Comparison of ENCODE assay signal across 11 cellular contexts in genomic region chr11:65183201-65183891, GRCh38. TPM values are rescaled to one million over a fixed set of nuclear protein-coding genes. Genes with fewer than 3 reads are reported as not detected.
DNase-seq lines count a peak whose midpoint lies in the region; ATAC-seq, FAIRE-seq and TF ChIP-seq lines count a peak whose summit lies in the region.
"Had no signal": no experiment of that assay in that cellular context is flagged by ENCODE, and none has a peak within 500 bp of the region (broad histone marks: within the 10 kb centered on the region; RNA-seq: fewer than 3 reads in every experiment).

No MANE protein-coding gene starts in this region.

- H3K9me3 ChIP-seq in HepG2 (ENCODE audit: low read length) (no peaks in the 10 kb centered on the region), upper lobe of left lung (no peaks in the 10 kb centered on the region), testis (no peaks in the 10 kb centered on the region)

- no peak for ATAC-seq in HepG2
- ATAC-seq in upper lobe of left lung (ENCODE audit: low FRiP score in 2 of 2) = peak in 1 of 2 donors; percentile 40
- no peak for ATAC-seq in GM18868 (IDR thresholded peaks at IDR 0.05; ENCODE audit: unreplicated experiment)

- no peak overlapping the region for H2AFZ ChIP-seq in HepG2 (ENCODE audit: low read length)

- H3K27me3 ChIP-seq in HepG2 (ENCODE audit: control insufficient read depth in 1 of 2, insufficient read depth in 2 of 2, low read length in 2 of 2) = no peaks in the 10 kb centered on the region; a peak in 1 of 5 replicates
- H3K27me3 ChIP-seq in upper lobe of left lung = no peaks in the 10 kb centered on the region
- no peaks in the 10 kb centered on the region for H3K27me3 ChIP-seq in testis

- peak overlapping the region; percentile 86; the same call in 1 of the 2 replicates for H3K9ac ChIP-seq in HepG2 (ENCODE audit: insufficient read depth, low read depth, low read length)

- TF ChIP-seq CTCF in astrocyte of the cerebellum (IDR thresholded peaks at IDR 0.05; ENCODE audit: low read depth, low read length, missing control alignments) (no peak), HepG2 (CRISPR knock-in tag; IDR thresholded peaks at IDR 0.05) (no peak), upper lobe of left lung (IDR thresholded peaks at IDR 0.05) (no peak), testis (IDR thresholded peaks at IDR 0.05) (no peak)

- peak overlapping the region; percentile 96 for H3K4me3 Mint-ChIP-seq in activated naive CD4-positive, alpha-beta T cell treated with anti-CD3 and anti-CD28 coated beads, Interleukin-2, amount 10 ng/mL, durations not matched to agents 7 days and 5 days
- H3K4me3 Mint-ChIP-seq in activated naive CD4-positive, alpha-beta T cell treated with anti-CD3 and anti-CD28 coated beads for 36 hours = no peak overlapping the region

- H3K36me3 Mint-ChIP-seq in activated naive CD4-positive, alpha-beta T cell treated with anti-CD3 and anti-CD28 coated beads, Interleukin-2, amount 10 ng/mL, durations not matched to agents 7 days and 5 days = peaks cover 25% of the 10 kb centered on the region
- no peaks in the 10 kb centered on the region for H3K36me3 Mint-ChIP-seq in activated naive CD4-positive, alpha-beta T cell treated with anti-CD3 and anti-CD28 coated beads for 36 hours (ENCODE audit: low read depth)

- POLR2A ChIA-PET in HepG2 (lab: Yijun Ruan, JAX) = interaction anchor here (1.2 to 6.2 kb wide), 5 partner anchors 15 to 87 kb away, joined by 5 to 85 read pairs (median 43); partner anchors contain the start of genes POLA2, SPDYC, SYVN1 and TM7SF2

- no peak for TF ChIP-seq RAD21 in HepG2 (CRISPR knock-in tag; IDR thresholded peaks at IDR 0.05)

- peaks cover 28% of the 10 kb centered on the region for H3K4me1 Mint-ChIP-seq in activated naive CD4-positive, alpha-beta T cell treated with anti-CD3 and anti-CD28 coated beads, Interleukin-2, amount 10 ng/mL, durations not matched to agents 7 days and 5 days
- H3K4me1 Mint-ChIP-seq in activated naive CD4-positive, alpha-beta T cell treated with anti-CD3 and anti-CD28 coated beads for 36 hours (ENCODE audit: low read depth) = peaks cover 15% of the 10 kb centered on the region

- H3K9me3 Mint-ChIP-seq in activated naive CD4-positive, alpha-beta T cell treated with anti-CD3 and anti-CD28 coated beads, Interleukin-2, amount 10 ng/mL, durations not matched to agents 7 days and 5 days = no peaks in the 10 kb centered on the region
- H3K9me3 Mint-ChIP-seq in activated naive CD4-positive, alpha-beta T cell treated with anti-CD3 and anti-CD28 coated beads for 36 hours = no peaks in the 10 kb centered on the region

- H3K27ac Mint-ChIP-seq in activated naive CD4-positive, alpha-beta T cell treated with anti-CD3 and anti-CD28 coated beads, Interleukin-2, amount 10 ng/mL, durations not matched to agents 7 days and 5 days = no peak overlapping the region
- no peak overlapping the region for H3K27ac Mint-ChIP-seq in activated naive CD4-positive, alpha-beta T cell treated with anti-CD3 and anti-CD28 coated beads for 36 hours

- no TSS peak for BruUV-seq in HepG2 (replicated peaks; lab: Mats Ljungman, UMichigan)

- peaks cover 14% of the 10 kb centered on the region for H3K79me2 ChIP-seq in HepG2 (ENCODE audit: insufficient read depth, low read length)

- intact Hi-C loops in activated naive CD4-positive, alpha-beta T cell treated with anti-CD3 and anti-CD28 coated beads for 36 hours (cut with micrococcal nuclease) = loop anchor here (10.0 kb wide), 1 partner anchor 71 kb away; no protein-coding TSS in a partner anchor
- intact Hi-C loops in HepG2 (cut with micrococcal nuclease; ENCODE audit: unreplicated experiment) = no loop called here
- intact Hi-C loops in testis (cut with DNase I; ENCODE audit: low total_unique reads) = no loop called here

- H3K27ac ChIP-seq in HepG2 (ENCODE audit: extremely low read length, insufficient read depth, low read length) (no peak overlapping the region), upper lobe of left lung (peak overlapping the region; percentile 90 to 97 (median 96)), testis (no peak overlapping the region)

- in situ Hi-C loops in astrocyte of the cerebellum (cut with HindIII; ENCODE audit: low sequenced_read_pairs) (no loop called here), HepG2 (cut with HindIII; ENCODE audit: extremely low pct_ligation_motif_present, low pct_unique_long_range_greater_than_20kb) (loop anchor here (5.0 kb wide), 1 partner anchor 71 kb away; the partner anchor contains the start of gene TM7SF2)

- CTCF ChIA-PET in activated naive CD4-positive, alpha-beta T cell treated with anti-CD3 and anti-CD28 coated beads, Interleukin-2, amount 10 ng/mL, durations not matched to agents 7 days and 5 days (lab: Charles Lee) = interaction anchor here (0.5 to 1.7 kb wide), 4 partner anchors 21 to 289 kb away, joined by 3 to 4 read pairs (median 3); no protein-coding TSS in a partner anchor
- CTCF ChIA-PET in activated naive CD4-positive, alpha-beta T cell treated with anti-CD3 and anti-CD28 coated beads for 36 hours (lab: Charles Lee) = interaction anchor here (0.7 to 2.6 kb wide), 3 partner anchors 28 to 169 kb away, joined by 3 to 8 read pairs (median 3); no protein-coding TSS in a partner anchor
- CTCF ChIA-PET in HepG2 (lab: Yijun Ruan, JAX; ENCODE audit: low intra/inter-chr PET ratio, low total read pairs) = no interaction called here

- TF ChIP-seq POLR2A in HepG2 (IDR thresholded peaks at IDR 0.05; ENCODE audit: insufficient read depth in 1 of 2, low read depth in 2 of 2, low read length in 2 of 2) = no peak
- TF ChIP-seq POLR2A in upper lobe of left lung (IDR thresholded peaks at IDR 0.05) = no peak
- TF ChIP-seq POLR2A in testis (IDR thresholded peaks at IDR 0.05) = no peak

- H3K4me2 ChIP-seq in HepG2 (ENCODE audit: low read depth, low read length) = peak overlapping the region; percentile 93

- H3K4me3 ChIP-seq in astrocyte of the cerebellum (ENCODE audit: low read depth, low read length) (peak overlapping the region; percentile 93), HepG2 (replicated peaks in 1 of 3; ENCODE audit: insufficient read depth in 1 of 3, low read depth in 2 of 3, low read length in 3 of 3) (peak overlapping the region in 1 of 3 experiments; percentile 94; a peak in 1 of 6 replicates), upper lobe of left lung (peak overlapping the region in 3 of 4 donors; percentile 92 to 97 (median 96)), testis (no peak overlapping the region)

- H3K27me3 Mint-ChIP-seq in activated naive CD4-positive, alpha-beta T cell treated with anti-CD3 and anti-CD28 coated beads, Interleukin-2, amount 10 ng/mL, durations not matched to agents 7 days and 5 days = peaks cover 18% of the 10 kb centered on the region
- H3K27me3 Mint-ChIP-seq in activated naive CD4-positive, alpha-beta T cell treated with anti-CD3 and anti-CD28 coated beads for 36 hours (ENCODE audit: low read depth) = no peaks in the 10 kb centered on the region

- no peak for FAIRE-seq in HepG2 (lab: Jason Lieb, UNC)
- FAIRE-seq: G401.6 had no signal

- peaks cover 7 to 22% of the 10 kb centered on the region in 2 experiments; a peak in 4 of 5 replicates for H3K36me3 ChIP-seq in HepG2 (replicated peaks in 1 of 2; ENCODE audit: control insufficient read depth in 1 of 2, insufficient read depth in 2 of 2, low read length in 2 of 2)
- H3K36me3 ChIP-seq in upper lobe of left lung = peaks cover 5 to 44% (median 32%) of the 10 kb centered on the region in 4 donors
- H3K36me3 ChIP-seq in testis (ENCODE audit: low read depth, missing control alignments) = no peaks in the 10 kb centered on the region

- no peak for DNase-seq in activated naive CD4-positive, alpha-beta T cell treated with anti-CD3 and anti-CD28 coated beads, Interleukin-2, amount 10 ng/mL, durations not matched to agents 7 days and 5 days
- DNase-seq in activated naive CD4-positive, alpha-beta T cell treated with anti-CD3 and anti-CD28 coated beads for 36 hours = no peak
- DNase-seq in astrocyte of the cerebellum (ENCODE audit: low read depth) (no peak), HepG2 (ENCODE audit: low spot score) (no peak), upper lobe of left lung (peak in 1 of 2 donors; percentile 55), testis (no peak)
- DNase-seq in activated naive CD4-positive, alpha-beta T cell (lab: John Stamatoyannopoulos, UW) = no peak
- DNase-seq: activated CD4-positive, alpha-beta T cell treated with anti-CD3 and anti-CD28 coated beads, Interleukin-2, amount 50 U/mL, for 1 hour had no signal

- H3K4me1 ChIP-seq in HepG2 (ENCODE audit: insufficient read depth, low read length) (peaks cover 25% of the 10 kb centered on the region), upper lobe of left lung (peaks cover 21 to 37% (median 24%) of the 10 kb centered on the region in 4 donors), testis (peaks cover 16% of the 10 kb centered on the region)

- no peaks in the 10 kb centered on the region for H4K20me1 ChIP-seq in HepG2 (ENCODE audit: insufficient read depth, low read length)

- TF ChIP-seq EP300 in HepG2 (IDR thresholded peaks at IDR 0.05; ENCODE audit: low read depth in 2 of 2, low read length in 2 of 2) = no peak
- TF ChIP-seq EP300 in HepG2 (CRISPR knock-in tag; IDR thresholded peaks at IDR 0.05; ENCODE audit: borderline replicate concordance) = no peak
- TF ChIP-seq EP300 in upper lobe of left lung (IDR thresholded peaks at IDR 0.05) = no peak

- 91% methylated on average over 15 of the region's 19 CpGs for WGBS in HepG2 (ENCODE audit: low lambda C conversion rate)
- WGBS in upper lobe of left lung, 2 donors = 66 to 70% methylated on average over 15 to 19 of the region's 19 CpGs
- WGBS in testis, 2 donors = 70 to 77% methylated on average over 9 to 19 of the region's 19 CpGs

RNA-seq across cellular contexts. Expression of gene CAPN1, which starts 1.6 kb away (rescaled TPM):
- 10 to 100 TPM; 68.5 to 73.5 TPM for total RNA-seq in activated naive CD4-positive, alpha-beta T cell treated with anti-CD3 and anti-CD28 coated beads for 36 hours
- 51.2 and 57.3 TPM in 2 replicates for total RNA-seq in HepG2 (2016; rRNA removed; fragmentation: Illumina TruSeq; extraction: Trizol)
- total RNA-seq in HepG2 (2016; cell fraction: cytosol; rRNA removed; fragmentation: Illumina TruSeq; extraction: Trizol; ENCODE audit: low read depth) = 26.4 and 34.4 TPM in 2 replicates
- 43.3 and 63.5 TPM in 2 replicates for total RNA-seq in HepG2 (2016; cell fraction: insoluble cytoplasmic fraction; rRNA removed; fragmentation: Illumina TruSeq; extraction: Trizol)
- total RNA-seq in HepG2 (2016; cell fraction: membrane; rRNA removed; fragmentation: Illumina TruSeq; extraction: Trizol) = 26.6 and 29.7 TPM in 2 replicates
- 37.0 and 44.2 TPM in 2 replicates for total RNA-seq in HepG2 (2016; cell fraction: nucleus; rRNA removed; fragmentation: Illumina TruSeq; extraction: Trizol)
- 82.6 and 92.6 TPM in 2 replicates for polyA plus RNA-seq in HepG2 (2011; rRNA removed)
- 23.9 and 34.7 TPM in 2 replicates for polyA plus RNA-seq in HepG2 (2011; cell fraction: cytosol; rRNA removed)
- 429 and 543 TPM in 2 replicates for polyA plus RNA-seq in HepG2 (2011; cell fraction: nucleus; rRNA removed)
- polyA plus RNA-seq in HepG2 (2012) = 41.7 and 58.1 TPM in 2 replicates
- 11.8 and 12.0 TPM in 2 replicates for polyA plus RNA-seq in HepG2 (2016; cell fraction: cytosol; fragmentation: Illumina TruSeq; extraction: Trizol; ENCODE audit: low read depth)
- 39.8 and 54.5 TPM in 2 replicates for polyA plus RNA-seq in HepG2 (2016; cell fraction: insoluble cytoplasmic fraction; fragmentation: Illumina TruSeq; extraction: Trizol; ENCODE audit: low read depth)
- polyA plus RNA-seq in HepG2 (2016; cell fraction: membrane; fragmentation: Illumina TruSeq; extraction: Trizol; ENCODE audit: low read depth) = 24.4 and 28.3 TPM in 2 replicates
- polyA plus RNA-seq in HepG2 (2016; cell fraction: nucleus; fragmentation: Illumina TruSeq; extraction: Trizol; ENCODE audit: insufficient read depth, low read depth) = 116 and 118 TPM in 2 replicates
- 129 and 175 TPM in 2 replicates for polyA minus RNA-seq in HepG2 (2011; rRNA and poly(A)+ RNA removed; ENCODE audit: low replicate concordance)
- polyA minus RNA-seq in HepG2 (2011; cell fraction: cytosol; rRNA and poly(A)+ RNA removed) = 33.2 and 36.8 TPM in 2 replicates
- polyA minus RNA-seq in HepG2 (2011; cell fraction: nucleus; rRNA and poly(A)+ RNA removed) = 47.1 and 54.0 TPM in 2 replicates
- total RNA-seq in upper lobe of left lung = 100 to 1,000 TPM; 152 to 327 (median 235) TPM
- total RNA-seq in testis = 10 to 100 TPM; 36.2 to 85.3 TPM
- 27.3 TPM for polyA plus RNA-seq in testis (ENCODE audit: insufficient read depth, low read depth, low replicate concordance)

RNA-seq across cellular contexts. Expression of gene SPDYC, which starts 13.3 kb away (rescaled TPM):
- total RNA-seq in activated naive CD4-positive, alpha-beta T cell treated with anti-CD3 and anti-CD28 coated beads for 36 hours = not detected
- total RNA-seq in HepG2 (2016; rRNA removed; fragmentation: Illumina TruSeq; extraction: Trizol) (0.15 TPM in 1 of 2 replicates, not detected in the other), upper lobe of left lung (not detected), testis (1 to 10 TPM; 1.2 TPM)
- not detected in 2 replicates for total RNA-seq in HepG2 (2016; cell fraction: cytosol; rRNA removed; fragmentation: Illumina TruSeq; extraction: Trizol; ENCODE audit: low read depth)
- 0.15 and 0.19 TPM in 2 replicates for total RNA-seq in HepG2 (2016; cell fraction: insoluble cytoplasmic fraction; rRNA removed; fragmentation: Illumina TruSeq; extraction: Trizol)
- total RNA-seq in HepG2 (2016; cell fraction: membrane; rRNA removed; fragmentation: Illumina TruSeq; extraction: Trizol) = not detected in 2 replicates
- total RNA-seq in HepG2 (2016; cell fraction: nucleus; rRNA removed; fragmentation: Illumina TruSeq; extraction: Trizol) = not detected in 2 replicates
- polyA plus RNA-seq in HepG2 (2011; rRNA removed) (0.26 and 0.33 TPM in 2 replicates), testis (ENCODE audit: insufficient read depth, low read depth, low replicate concordance) (0.80 TPM)
- polyA plus RNA-seq in HepG2 (2011; cell fraction: cytosol; rRNA removed) = 0.18 and 0.28 TPM in 2 replicates
- 0.42 and 0.71 TPM in 2 replicates for polyA plus RNA-seq in HepG2 (2011; cell fraction: nucleus; rRNA removed)
- 0.39 and 0.44 TPM in 2 replicates for polyA plus RNA-seq in HepG2 (2012)
- not detected in 2 replicates for polyA plus RNA-seq in HepG2 (2016; cell fraction: cytosol; fragmentation: Illumina TruSeq; extraction: Trizol; ENCODE audit: low read depth)
- polyA plus RNA-seq in HepG2 (2016; cell fraction: insoluble cytoplasmic fraction; fragmentation: Illumina TruSeq; extraction: Trizol; ENCODE audit: low read depth) = not detected in 2 replicates
- not detected in 2 replicates for polyA plus RNA-seq in HepG2 (2016; cell fraction: membrane; fragmentation: Illumina TruSeq; extraction: Trizol; ENCODE audit: low read depth)
- polyA plus RNA-seq in HepG2 (2016; cell fraction: nucleus; fragmentation: Illumina TruSeq; extraction: Trizol; ENCODE audit: insufficient read depth, low read depth) = 0.52 TPM in 1 of 2 replicates, not detected in the other
- not detected in 2 replicates for polyA minus RNA-seq in HepG2 (2011; rRNA and poly(A)+ RNA removed; ENCODE audit: low replicate concordance)
- 0.59 TPM in 1 of 2 replicates, not detected in the other for polyA minus RNA-seq in HepG2 (2011; cell fraction: cytosol; rRNA and poly(A)+ RNA removed)
- polyA minus RNA-seq in HepG2 (2011; cell fraction: nucleus; rRNA and poly(A)+ RNA removed) = not detected in 2 replicates
- total RNA-seq: myocyte had no signal

RNA-seq across cellular contexts. Expression of gene SYVN1, which starts 49.0 kb away (rescaled TPM):
- 10 to 100 TPM; 19.0 to 19.2 TPM for total RNA-seq in activated naive CD4-positive, alpha-beta T cell treated with anti-CD3 and anti-CD28 coated beads for 36 hours
- total RNA-seq in HepG2 (2016; rRNA removed; fragmentation: Illumina TruSeq; extraction: Trizol) (7.4 and 10.3 TPM in 2 replicates), upper lobe of left lung (10 to 100 TPM; 31.1 to 70.6 (median 50.0) TPM), testis (10 to 100 TPM; 67.4 to 87.2 TPM)
- total RNA-seq in HepG2 (2016; cell fraction: cytosol; rRNA removed; fragmentation: Illumina TruSeq; extraction: Trizol; ENCODE audit: low read depth) = 5.5 and 6.4 TPM in 2 replicates
- total RNA-seq in HepG2 (2016; cell fraction: insoluble cytoplasmic fraction; rRNA removed; fragmentation: Illumina TruSeq; extraction: Trizol) = 7.6 and 9.3 TPM in 2 replicates
- total RNA-seq in HepG2 (2016; cell fraction: membrane; rRNA removed; fragmentation: Illumina TruSeq; extraction: Trizol) = 5.6 and 6.7 TPM in 2 replicates
- total RNA-seq in HepG2 (2016; cell fraction: nucleus; rRNA removed; fragmentation: Illumina TruSeq; extraction: Trizol) = 25.3 and 26.9 TPM in 2 replicates
- polyA plus RNA-seq in HepG2 (2011; rRNA removed) (22.5 and 25.8 TPM in 2 replicates), testis (ENCODE audit: insufficient read depth, low read depth, low replicate concordance) (62.0 TPM)
- 17.6 and 23.4 TPM in 2 replicates for polyA plus RNA-seq in HepG2 (2011; cell fraction: cytosol; rRNA removed)
- 115 and 119 TPM in 2 replicates for polyA plus RNA-seq in HepG2 (2011; cell fraction: nucleus; rRNA removed)
- 33.9 and 47.9 TPM in 2 replicates for polyA plus RNA-seq in HepG2 (2012)
- 2.0 and 2.2 TPM in 2 replicates for polyA plus RNA-seq in HepG2 (2016; cell fraction: cytosol; fragmentation: Illumina TruSeq; extraction: Trizol; ENCODE audit: low read depth)
- polyA plus RNA-seq in HepG2 (2016; cell fraction: insoluble cytoplasmic fraction; fragmentation: Illumina TruSeq; extraction: Trizol; ENCODE audit: low read depth) = 7.4 and 12.4 TPM in 2 replicates
- 3.4 and 4.9 TPM in 2 replicates for polyA plus RNA-seq in HepG2 (2016; cell fraction: membrane; fragmentation: Illumina TruSeq; extraction: Trizol; ENCODE audit: low read depth)
- 64.5 and 69.0 TPM in 2 replicates for polyA plus RNA-seq in HepG2 (2016; cell fraction: nucleus; fragmentation: Illumina TruSeq; extraction: Trizol; ENCODE audit: insufficient read depth, low read depth)
- 98.7 and 122 TPM in 2 replicates for polyA minus RNA-seq in HepG2 (2011; rRNA and poly(A)+ RNA removed; ENCODE audit: low replicate concordance)
- polyA minus RNA-seq in HepG2 (2011; cell fraction: cytosol; rRNA and poly(A)+ RNA removed) = 35.8 and 47.2 TPM in 2 replicates
- polyA minus RNA-seq in HepG2 (2011; cell fraction: nucleus; rRNA and poly(A)+ RNA removed) = 51.0 and 56.2 TPM in 2 replicates

Comparison
In these comparisons a context has a peak if more than half of its experiments do, and no peak if none do; other contexts are left out.
1. H3K4me3 ChIP-seq: peak in astrocyte of the cerebellum (single experiment) and upper lobe of left lung (3 of 4); none in testis (0 of 2).
2. H3K27ac ChIP-seq: peak in upper lobe of left lung (4 of 4); none in HepG2 (single experiment) and testis (0 of 2).